In genomic region chr2:86443601-86444000, GRCh38 we compare ENCODE assay signal across 1 cellular context.
TF ChIP-seq lines count a peak whose summit lies in the region.

No MANE protein-coding gene starts in this region.

TF ChIP-seq in HepG2, 621 proteins besides CTCF, POLR2A, EP300 and RAD21 (continued from another document):
- TF ChIP-seq TRAFD1 (CRISPR knock-in tag; IDR thresholded peaks at IDR 0.05; ENCODE audit: borderline replicate concordance), result no peak
- TF ChIP-seq, protein P1, sequence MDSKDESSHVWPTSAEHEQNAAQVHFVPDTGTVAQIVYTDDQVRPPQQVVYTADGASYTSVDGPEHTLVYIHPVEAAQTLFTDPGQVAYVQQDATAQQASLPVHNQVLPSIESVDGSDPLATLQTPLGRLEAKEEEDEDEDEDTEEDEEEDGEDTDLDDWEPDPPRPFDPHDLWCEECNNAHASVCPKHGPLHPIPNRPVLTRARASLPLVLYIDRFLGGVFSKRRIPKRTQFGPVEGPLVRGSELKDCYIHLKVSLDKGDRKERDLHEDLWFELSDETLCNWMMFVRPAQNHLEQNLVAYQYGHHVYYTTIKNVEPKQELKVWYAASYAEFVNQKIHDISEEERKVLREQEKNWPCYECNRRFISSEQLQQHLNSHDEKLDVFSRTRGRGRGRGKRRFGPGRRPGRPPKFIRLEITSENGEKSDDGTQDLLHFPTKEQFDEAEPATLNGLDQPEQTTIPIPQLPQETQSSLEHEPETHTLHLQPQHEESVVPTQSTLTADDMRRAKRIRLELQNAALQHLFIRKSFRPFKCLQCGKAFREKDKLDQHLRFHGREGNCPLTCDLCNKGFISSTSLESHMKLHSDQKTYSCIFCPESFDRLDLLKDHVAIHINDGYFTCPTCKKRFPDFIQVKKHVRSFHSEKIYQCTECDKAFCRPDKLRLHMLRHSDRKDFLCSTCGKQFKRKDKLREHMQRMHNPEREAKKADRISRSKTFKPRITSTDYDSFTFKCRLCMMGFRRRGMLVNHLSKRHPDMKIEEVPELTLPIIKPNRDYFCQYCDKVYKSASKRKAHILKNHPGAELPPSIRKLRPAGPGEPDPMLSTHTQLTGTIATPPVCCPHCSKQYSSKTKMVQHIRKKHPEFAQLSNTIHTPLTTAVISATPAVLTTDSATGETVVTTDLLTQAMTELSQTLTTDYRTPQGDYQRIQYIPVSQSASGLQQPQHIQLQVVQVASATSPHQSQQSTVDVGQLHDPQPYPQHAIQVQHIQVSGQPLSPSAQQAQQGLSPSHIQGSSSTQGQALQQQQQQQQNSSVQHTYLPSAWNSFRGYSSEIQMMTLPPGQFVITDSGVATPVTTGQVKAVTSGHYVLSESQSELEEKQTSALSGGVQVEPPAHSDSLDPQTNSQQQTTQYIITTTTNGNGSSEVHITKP (CRISPR knock-in tag; IDR thresholded peaks at IDR 0.05; ENCODE audit: low read depth), result no peak
- no peak for TF ChIP-seq ZXDC (CRISPR knock-in tag; IDR thresholded peaks at IDR 0.05)
- no peak for TF ChIP-seq AGO1 (IDR thresholded peaks at IDR 0.05; ENCODE audit: low read depth, low read length, poor library complexity, severe bottlenecking)
- TF ChIP-seq ZNF414 (CRISPR knock-in tag; IDR thresholded peaks at IDR 0.05), result no peak
- TF ChIP-seq JARID2 (CRISPR knock-in tag; IDR thresholded peaks at IDR 0.05; ENCODE audit: insufficient replicate concordance), result no peak
- no peak for TF ChIP-seq ZFP62 (CRISPR knock-in tag; IDR thresholded peaks at IDR 0.05)
- no peak for TF ChIP-seq TFDP1 (CRISPR knock-in tag; IDR thresholded peaks at IDR 0.05; ENCODE audit: borderline replicate concordance)
- TF ChIP-seq SETDB1 (CRISPR knock-in tag; IDR thresholded peaks at IDR 0.05; ENCODE audit: borderline replicate concordance), result no peak
